Comparison of ENCODE assay signal across 17 cellular contexts in genomic region chr7:158527038-158527437, GRCh38.
DNase-seq lines count a peak whose midpoint lies in the region; TF ChIP-seq lines count a peak whose summit lies in the region.
"Had no signal": no experiment of that assay in that cellular context is flagged by ENCODE, and none has a peak within 500 bp of the region (broad histone marks: within the 10 kb centered on the region; RNA-seq: fewer than 3 reads in every experiment).

No MANE protein-coding gene starts in this region.

- no peaks in the 10 kb centered on the region; the same call in 1 of the 2 replicates for H3K36me3 ChIP-seq in Caco-2 (ENCODE audit: control insufficient read depth, insufficient read depth, low read length)
- H3K36me3 ChIP-seq in tibial artery = no peaks in the 10 kb centered on the region
- H3K36me3 ChIP-seq: BE2C, HAP-1 had no signal

- POLR2A ChIA-PET in Caco-2 (lab: Charles Lee) = no interaction called here

- H3K4me3 Mint-ChIP-seq in Caco-2 (ENCODE audit: unreplicated experiment) (no peak overlapping the region), glutamatergic neuron (ENCODE audit: unreplicated experiment) (no peak overlapping the region)
- H3K4me3 Mint-ChIP-seq: CD14-positive monocyte; CD4-positive, alpha-beta memory T cell had no signal

- no peaks in the 10 kb centered on the region for H3K27me3 ChIP-seq in Caco-2 (replicated peaks; ENCODE audit: control insufficient read depth, insufficient read depth, low read length)
- peaks cover 0 to 37% of the 10 kb centered on the region in 2 donors for H3K27me3 ChIP-seq in tibial artery
- H3K27me3 ChIP-seq: BE2C had no signal

- H3K9me3 Mint-ChIP-seq in Caco-2 (ENCODE audit: unreplicated experiment) (peaks cover 9% of the 10 kb centered on the region), glutamatergic neuron (ENCODE audit: unreplicated experiment) (peaks cover 7% of the 10 kb centered on the region)
- H3K9me3 Mint-ChIP-seq: CD4-positive, alpha-beta memory T cell had no signal

- H3K27me3 Mint-ChIP-seq in Caco-2 (ENCODE audit: insufficient read depth, unreplicated experiment) (no peaks in the 10 kb centered on the region), glutamatergic neuron (ENCODE audit: unreplicated experiment) (peaks cover 17% of the 10 kb centered on the region)

- peaks cover 14% of the 10 kb centered on the region for H3K4me1 ChIP-seq in Caco-2
- H3K4me1 ChIP-seq in tibial artery = no peaks in the 10 kb centered on the region
- H3K4me1 ChIP-seq: BE2C, HAP-1 had no signal

- H3K4me3 ChIP-seq in Caco-2 (ENCODE audit: low read depth, low read length) (no peak overlapping the region), tibial artery (no peak overlapping the region)
- H3K4me3 ChIP-seq: GM12878, HAP-1 had no signal

- H3K36me3 Mint-ChIP-seq in Caco-2 (ENCODE audit: insufficient read depth, unreplicated experiment) = no peaks in the 10 kb centered on the region
- H3K36me3 Mint-ChIP-seq in glutamatergic neuron (ENCODE audit: unreplicated experiment) = peaks cover 7% of the 10 kb centered on the region
- H3K36me3 Mint-ChIP-seq: CD14-positive monocyte; CD4-positive, alpha-beta memory T cell had no signal

- TF ChIP-seq CTCF in Caco-2 (IDR thresholded peaks at IDR 0.05; ENCODE audit: insufficient read depth in 1 of 2, low read depth in 1 of 2, low read length in 1 of 2, severe bottlenecking in 1 of 2, unreplicated experiment in 1 of 2) (no peak), VCaP (conservative IDR thresholded peaks at IDR 0.05) (no peak), glutamatergic neuron (IDR thresholded peaks at IDR 0.05; ENCODE audit: partially characterized antibody, unreplicated experiment) (no peak), tibial artery (IDR thresholded peaks at IDR 0.05) (no peak)

- H3K4me1 Mint-ChIP-seq in Caco-2 (ENCODE audit: low read depth, unreplicated experiment) (peaks cover 13% of the 10 kb centered on the region), glutamatergic neuron (ENCODE audit: low read depth, unreplicated experiment) (peaks cover 21% of the 10 kb centered on the region)
- H3K4me1 Mint-ChIP-seq: CD14-positive monocyte; CD4-positive, alpha-beta memory T cell had no signal

- DNase-seq in Caco-2 (no peak), glutamatergic neuron (no peak), tibial artery (no peak), caudate nucleus (lab: John Stamatoyannopoulos, UW) (no peak), DMS53 (lab: John Stamatoyannopoulos, UW) (no peak)
- no peak for DNase-seq in activated CD4-positive, alpha-beta T cell treated with anti-CD3 and anti-CD28 coated beads, Interleukin-2, amount 50 U/mL, for 48 hours
- DNase-seq: ACHN; BE2C; Calu3; CD4-positive, alpha-beta memory T cell; DND-41; EL; GOT3 had no signal

- H3K27ac Mint-ChIP-seq in Caco-2 (ENCODE audit: unreplicated experiment) = peak overlapping the region; percentile 31
- H3K27ac Mint-ChIP-seq in glutamatergic neuron (ENCODE audit: unreplicated experiment) = peak overlapping the region; percentile 52
- H3K27ac Mint-ChIP-seq: CD14-positive monocyte; CD4-positive, alpha-beta memory T cell had no signal

- intact Hi-C loops in Caco-2 (cut with micrococcal nuclease; ENCODE audit: unreplicated experiment) = loop anchor here (10.0 kb wide), 1 partner anchor 58 kb away; the partner anchor contains the start of gene PTPRN2
- intact Hi-C loops in tibial artery (cut with DNase I; ENCODE audit: low total_unique reads) = no loop called here

- CTCF ChIA-PET in Caco-2 (lab: Charles Lee) = no interaction called here

- BruUV-seq in Caco-2 (replicated peaks; lab: Mats Ljungman, UMichigan) = no TSS peak

- H3K27ac ChIP-seq in VCaP = peak overlapping the region; percentile 84
- H3K27ac ChIP-seq in tibial artery = no peak overlapping the region
- H3K27ac ChIP-seq in caudate nucleus (ENCODE audit: low read depth, low read length) = no peak overlapping the region

- H3K9me3 ChIP-seq in Caco-2 = peaks cover 5% of the 10 kb centered on the region; the same call in 1 of the 2 replicates
- no peaks in the 10 kb centered on the region for H3K9me3 ChIP-seq in tibial artery
- H3K9me3 ChIP-seq: BE2C, HAP-1 had no signal
